Comparison of ENCODE assay signal across 23 cellular contexts in the genomic region with DNA sequence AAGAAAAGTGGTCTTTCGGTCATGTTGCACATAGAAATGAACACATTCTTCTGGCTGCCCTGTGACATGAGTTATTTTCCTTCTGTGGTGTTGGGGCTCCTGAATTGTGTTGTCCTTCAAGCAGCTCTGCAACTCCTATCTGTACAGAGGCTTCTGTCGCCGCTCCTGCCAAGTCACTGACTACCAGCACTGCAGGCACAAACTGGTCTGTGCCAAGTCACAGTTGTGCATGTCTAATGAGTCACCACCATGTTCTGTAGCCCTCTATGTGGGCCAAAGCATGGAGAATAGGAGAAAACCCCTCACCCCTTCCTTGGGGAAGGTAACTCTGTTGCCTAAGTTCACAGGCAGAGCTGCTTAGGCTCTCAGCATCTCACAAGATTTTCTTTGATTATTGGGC.
"Had no signal": no experiment of that assay in that cellular context is flagged by ENCODE, and none has a peak within 500 bp of the region (broad histone marks: within the 10 kb centered on the region; RNA-seq: fewer than 3 reads in every experiment).

No MANE protein-coding gene starts in this region.

- H3K27me3 ChIP-seq: esophagus muscularis mucosa, gastroesophageal sphincter, spleen had no signal

- H3K27me3 Mint-ChIP-seq: activated CD4-positive, alpha-beta T cell treated with anti-CD3 and anti-CD28 coated beads, Interleukin-2, amount 10 ng/mL, durations not matched to agents 24 days and 14 days; activated CD8-positive, alpha-beta T cell treated with anti-CD3 and anti-CD28 coated beads for 36 hours; activated naive CD8-positive, alpha-beta T cell treated with anti-CD3 and anti-CD28 coated beads, Interleukin-2, amount 50 U/mL, for 24 hours; memory B cell; naive B cell; stimulated activated naive B cell treated with anti-CD40 and anti-IgM and Interleukin-4, amounts not matched to agents 10 μg/mL and 1 μg/mL and 100 μg/mL, for 72 hours had no signal

- H3K9me3 Mint-ChIP-seq: stimulated activated naive B cell treated with anti-CD40 and anti-IgM and Interleukin-4, amounts not matched to agents 10 μg/mL and 1 μg/mL and 100 μg/mL, for 72 hours had no signal

- H3K27ac Mint-ChIP-seq: activated CD4-positive, alpha-beta T cell treated with anti-CD3 and anti-CD28 coated beads, Interleukin-2, amount 10 ng/mL, durations not matched to agents 24 days and 14 days; activated CD8-positive, alpha-beta T cell treated with anti-CD3 and anti-CD28 coated beads for 36 hours; activated naive CD4-positive, alpha-beta T cell treated with anti-CD3 and anti-CD28 coated beads for 36 hours; activated naive CD8-positive, alpha-beta T cell treated with anti-CD3 and anti-CD28 coated beads, Interleukin-2, amount 50 U/mL, for 24 hours; activated T-helper 2 cell treated with anti-CD3 and anti-CD28 coated beads, Interferon-gamma antibody, Interleukin-2, Interleukin-4, amounts not matched to agents 10 μg/mL and 5 μg/mL and 100 μg/mL, durations not matched to agents 14 hours and 24 hours and 36 hours; immature natural killer cell; memory B cell; naive B cell; neural progenitor cell; stimulated activated naive B cell treated with anti-CD40 and anti-IgM and Interleukin-4, amounts not matched to agents 10 μg/mL and 1 μg/mL and 100 μg/mL, for 72 hours had no signal

- H3K36me3 Mint-ChIP-seq: brain; immature natural killer cell; memory B cell; naive B cell; neural progenitor cell; stimulated activated naive B cell treated with anti-CD40 and anti-IgM and Interleukin-4, amounts not matched to agents 10 μg/mL and 1 μg/mL and 100 μg/mL, for 72 hours had no signal

- H3K36me3 ChIP-seq: esophagus muscularis mucosa, gastroesophageal sphincter, neural progenitor cell, spleen had no signal

- DNase-seq: activated CD4-positive, alpha-beta T cell treated with anti-CD3 and anti-CD28 coated beads, Interleukin-2, amount 10 ng/mL, durations not matched to agents 24 days and 14 days; activated CD8-positive, alpha-beta T cell treated with anti-CD3 and anti-CD28 coated beads for 36 hours; activated naive CD4-positive, alpha-beta T cell treated with anti-CD3 and anti-CD28 coated beads for 36 hours; activated naive CD8-positive, alpha-beta T cell treated with anti-CD3 and anti-CD28 coated beads, Interleukin-2, amount 50 U/mL, for 24 hours; activated T-cell treated with anti-CD3 and anti-CD28 coated beads, Interleukin-2, amount 50 U/mL, for 1 hour; central memory CD4-positive, alpha-beta T cell; cortex of kidney; effector CD8-positive, alpha-beta T cell; immature natural killer cell; left ventricle myocardium superior; mucosa of descending colon; naive B cell; spleen; stimulated activated CD4-positive, alpha-beta T cell treated with anti-CD3 and anti-CD28 coated beads, Interleukin-4, amount 100 ng/mL, for 4 hours; stimulated activated naive B cell treated with anti-CD40 and anti-IgM and Interleukin-4, amounts not matched to agents 10 μg/mL and 1 μg/mL and 100 μg/mL, for 72 hours; T-helper 9 cell had no signal

- ATAC-seq: activated CD8-positive, alpha-beta T cell treated with anti-CD3 and anti-CD28 coated beads for 36 hours; activated naive CD8-positive, alpha-beta T cell treated with anti-CD3 and anti-CD28 coated beads, Interleukin-2, amount 50 U/mL, for 24 hours; gastroesophageal sphincter; left ventricle myocardium superior; mucosa of descending colon; stimulated activated naive B cell treated with anti-CD40 and anti-IgM and Interleukin-4, amounts not matched to agents 10 μg/mL and 1 μg/mL and 100 μg/mL, for 72 hours had no signal

- H3K9ac ChIP-seq: neural progenitor cell, parathyroid adenoma had no signal

- H3K4me3 Mint-ChIP-seq: activated CD4-positive, alpha-beta T cell treated with anti-CD3 and anti-CD28 coated beads, Interleukin-2, amount 10 ng/mL, durations not matched to agents 24 days and 14 days; activated CD8-positive, alpha-beta T cell treated with anti-CD3 and anti-CD28 coated beads for 36 hours; activated naive CD4-positive, alpha-beta T cell treated with anti-CD3 and anti-CD28 coated beads for 36 hours; activated naive CD8-positive, alpha-beta T cell treated with anti-CD3 and anti-CD28 coated beads, Interleukin-2, amount 50 U/mL, for 24 hours; brain; immature natural killer cell; memory B cell; neural progenitor cell; stimulated activated naive B cell treated with anti-CD40 and anti-IgM and Interleukin-4, amounts not matched to agents 10 μg/mL and 1 μg/mL and 100 μg/mL, for 72 hours had no signal

- H3K9me3 ChIP-seq: mucosa of descending colon had no signal

- H3K27ac ChIP-seq: esophagus muscularis mucosa, gastroesophageal sphincter, neural progenitor cell, parathyroid adenoma, spleen had no signal

- H3K4me1 Mint-ChIP-seq: activated CD4-positive, alpha-beta T cell treated with anti-CD3 and anti-CD28 coated beads, Interleukin-2, amount 10 ng/mL, durations not matched to agents 24 days and 14 days; activated naive CD8-positive, alpha-beta T cell treated with anti-CD3 and anti-CD28 coated beads, Interleukin-2, amount 50 U/mL, for 24 hours; brain; immature natural killer cell; memory B cell; naive B cell; stimulated activated naive B cell treated with anti-CD40 and anti-IgM and Interleukin-4, amounts not matched to agents 10 μg/mL and 1 μg/mL and 100 μg/mL, for 72 hours had no signal

- H3K4me3 ChIP-seq: esophagus muscularis mucosa, gastroesophageal sphincter, mucosa of descending colon, neural progenitor cell, spleen had no signal

- H3K4me1 ChIP-seq: esophagus muscularis mucosa, gastroesophageal sphincter, parathyroid adenoma, spleen had no signal
